Comparison of ENCODE assay signal across 15 cellular contexts in genomic region chr1:245377854-245378253, GRCh38.
"Had no signal": no experiment of that assay in that cellular context is flagged by ENCODE, and none has a peak within 500 bp of the region (broad histone marks: within the 10 kb centered on the region; RNA-seq: fewer than 3 reads in every experiment).

No MANE protein-coding gene starts in this region.

- H3K27me3 Mint-ChIP-seq: activated T-cell treated with anti-CD3 and anti-CD28 coated beads, Interleukin-2, amount 50 U/mL, for 24 hours had no signal

- H3K9me3 ChIP-seq: ascending aorta, breast epithelium, neutrophil, transverse colon had no signal

- H3K9ac ChIP-seq: parathyroid adenoma had no signal

- H3K27ac ChIP-seq: ascending aorta, breast epithelium, dorsolateral prefrontal cortex, neutrophil, parathyroid adenoma, transverse colon had no signal

- H3K4me1 Mint-ChIP-seq: stimulated activated memory B cell treated with anti-CD40 and anti-IgM and Interleukin-4, amounts not matched to agents 10 μg/mL and 1 μg/mL and 100 μg/mL, for 72 hours had no signal

- H3K4me3 ChIP-seq: ascending aorta, breast epithelium, dorsolateral prefrontal cortex, transverse colon had no signal

- H3K27ac Mint-ChIP-seq: activated CD8-positive, alpha-beta memory T cell treated with anti-CD3 and anti-CD28 coated beads, Interleukin-2, amount 10 ng/mL, durations not matched to agents 7 days and 5 days; stimulated activated memory B cell treated with anti-CD40 and anti-IgM and Interleukin-4, amounts not matched to agents 10 μg/mL and 1 μg/mL and 100 μg/mL, for 72 hours; T-helper 17 cell had no signal

- H3K36me3 Mint-ChIP-seq: activated CD8-positive, alpha-beta memory T cell treated with anti-CD3 and anti-CD28 coated beads, Interleukin-2, amount 10 ng/mL, durations not matched to agents 7 days and 5 days; stimulated activated memory B cell treated with anti-CD40 and anti-IgM and Interleukin-4, amounts not matched to agents 10 μg/mL and 1 μg/mL and 100 μg/mL, for 72 hours had no signal

- H2AFZ ChIP-seq: parathyroid adenoma had no signal

- H3K36me3 ChIP-seq: ascending aorta, breast epithelium, neutrophil, transverse colon had no signal

- H3K79me2 ChIP-seq: parathyroid adenoma had no signal

- H3K27me3 ChIP-seq: ascending aorta, breast epithelium, dorsolateral prefrontal cortex, neutrophil, transverse colon had no signal

- H3K9me3 Mint-ChIP-seq: activated T-cell treated with anti-CD3 and anti-CD28 coated beads, Interleukin-2, amount 50 U/mL, for 24 hours; stimulated activated memory B cell treated with anti-CD40 and anti-IgM and Interleukin-4, amounts not matched to agents 10 μg/mL and 1 μg/mL and 100 μg/mL, for 72 hours had no signal

- ATAC-seq: left lobe of liver; stimulated activated memory B cell treated with anti-CD40 and anti-IgM and Interleukin-4, amounts not matched to agents 10 μg/mL and 1 μg/mL and 100 μg/mL, for 72 hours; T-helper 17 cell had no signal

- H3K4me3 Mint-ChIP-seq: activated CD8-positive, alpha-beta memory T cell treated with anti-CD3 and anti-CD28 coated beads, Interleukin-2, amount 10 ng/mL, durations not matched to agents 7 days and 5 days; activated T-cell treated with anti-CD3 and anti-CD28 coated beads, Interleukin-2, amount 50 U/mL, for 24 hours; stimulated activated memory B cell treated with anti-CD40 and anti-IgM and Interleukin-4, amounts not matched to agents 10 μg/mL and 1 μg/mL and 100 μg/mL, for 72 hours; T-helper 17 cell had no signal

- DNase-seq: activated CD4-positive, CD25-positive, alpha-beta regulatory T cell; activated effector memory CD4-positive, alpha-beta T cell treated with anti-CD3 and anti-CD28 coated beads, Interleukin-2, amount 50 U/mL, for 16 hours; activated T-cell treated with anti-CD3 and anti-CD28 coated beads, Interleukin-2, amount 50 U/mL, for 24 hours; dorsolateral prefrontal cortex; erythroblast; substantia nigra; T-helper 17 cell; transverse colon had no signal

- H3K4me1 ChIP-seq: ascending aorta, breast epithelium, parathyroid adenoma, transverse colon had no signal
